In genomic region chr18:74480149-74480651, GRCh38 we compare ENCODE assay signal across 24 cellular contexts. TPM values are rescaled to one million over a fixed set of nuclear protein-coding genes. Genes with fewer than 3 reads are reported as not detected.
"Had no signal": no experiment of that assay in that cellular context is flagged by ENCODE, and none has a peak within 500 bp of the region (broad histone marks: within the 10 kb centered on the region; RNA-seq: fewer than 3 reads in every experiment).

No MANE protein-coding gene starts in this region.

- FAIRE-seq: islet of Langerhans had no signal

- H3K4me3 Mint-ChIP-seq: activated naive CD8-positive, alpha-beta T cell treated with anti-CD3 and anti-CD28 coated beads, Interleukin-2, amount 10 ng/mL, durations not matched to agents 7 days and 5 days; activated T-helper 1 cell treated with anti-CD3 and anti-CD28 coated beads, Interleukin-12 subunit alpha, Interleukin-12 subunit beta, Interleukin-2, Interleukin-4 antibody, amounts not matched to agents 30 ng/mL and 10 ng/mL and 1 ng/mL, durations not matched to agents 14 hours and 24 hours and 36 hours; dendritic cell treated with granulocyte-macrophage colony-stimulating factor and Interleukin-4, amounts not matched to agents 40 ng/mL and 50 ng/mL, for 4 days; effector memory CD8-positive, alpha-beta T cell; nephron progenitor cell; stimulated activated effector memory CD8-positive, alpha-beta T cell treated with anti-CD3 and anti-CD28 coated beads, Interleukin-12 subunit alpha, Interleukin-12 subunit beta, amount 100 ng/mL, for 72 hours; T-cell had no signal

- H3K36me3 Mint-ChIP-seq: activated naive CD8-positive, alpha-beta T cell treated with anti-CD3 and anti-CD28 coated beads, Interleukin-2, amount 10 ng/mL, durations not matched to agents 7 days and 5 days; stimulated activated effector memory CD8-positive, alpha-beta T cell treated with anti-CD3 and anti-CD28 coated beads, Interleukin-12 subunit alpha, Interleukin-12 subunit beta, amount 100 ng/mL, for 72 hours; T-cell had no signal

- H3K4me3 ChIP-seq: gastroesophageal sphincter, heart right ventricle, left ventricle myocardium inferior, psoas muscle, sigmoid colon, vagina had no signal

- H3K9me3 Mint-ChIP-seq: activated naive CD8-positive, alpha-beta T cell treated with anti-CD3 and anti-CD28 coated beads, Interleukin-2, amount 10 ng/mL, durations not matched to agents 7 days and 5 days; activated T-helper 1 cell treated with anti-CD3 and anti-CD28 coated beads, Interleukin-12 subunit alpha, Interleukin-12 subunit beta, Interleukin-2, Interleukin-4 antibody, amounts not matched to agents 30 ng/mL and 10 ng/mL and 1 ng/mL, durations not matched to agents 14 hours and 24 hours and 36 hours; dendritic cell treated with granulocyte-macrophage colony-stimulating factor and Interleukin-4, amounts not matched to agents 40 ng/mL and 50 ng/mL, for 4 days; effector memory CD8-positive, alpha-beta T cell; nephron progenitor cell; stimulated activated effector memory CD8-positive, alpha-beta T cell treated with anti-CD3 and anti-CD28 coated beads, Interleukin-12 subunit alpha, Interleukin-12 subunit beta, amount 100 ng/mL, for 72 hours; T-cell had no signal

- H3K27me3 ChIP-seq: brain microvascular endothelial cell, gastroesophageal sphincter, heart right ventricle, sigmoid colon, vagina had no signal

- H3K9me3 ChIP-seq: gastroesophageal sphincter, heart right ventricle, left ventricle myocardium inferior, psoas muscle, sigmoid colon, vagina had no signal

- H3K27ac Mint-ChIP-seq: activated naive CD8-positive, alpha-beta T cell treated with anti-CD3 and anti-CD28 coated beads, Interleukin-2, amount 10 ng/mL, durations not matched to agents 7 days and 5 days; activated T-helper 1 cell treated with anti-CD3 and anti-CD28 coated beads, Interleukin-12 subunit alpha, Interleukin-12 subunit beta, Interleukin-2, Interleukin-4 antibody, amounts not matched to agents 30 ng/mL and 10 ng/mL and 1 ng/mL, durations not matched to agents 14 hours and 24 hours and 36 hours; effector memory CD8-positive, alpha-beta T cell; nephron progenitor cell; stimulated activated effector memory CD8-positive, alpha-beta T cell treated with anti-CD3 and anti-CD28 coated beads, Interleukin-12 subunit alpha, Interleukin-12 subunit beta, amount 100 ng/mL, for 72 hours; T-cell had no signal

- DNase-seq: activated CD4-positive, CD25-positive, alpha-beta regulatory T cell treated with anti-CD3 and anti-CD28 coated beads, Interleukin-2, amount 50 U/mL, for 72 hours; activated naive CD4-positive, alpha-beta T cell; activated naive CD8-positive, alpha-beta T cell treated with anti-CD3 and anti-CD28 coated beads, Interleukin-2, amount 10 ng/mL, durations not matched to agents 7 days and 5 days; brain microvascular endothelial cell; cerebellar nuclear complex; effector memory CD8-positive, alpha-beta T cell; heart right ventricle; left ventricle myocardium inferior; mesenchymal stem cell; nephron progenitor cell; psoas muscle; sigmoid colon; stimulated activated CD4-positive, alpha-beta T cell treated with anti-CD3 and anti-CD28 coated beads, Interleukin-12 subunit alpha, Interleukin-12 subunit beta, amount 100 ng/mL, for 4 hours; stimulated activated CD4-positive, alpha-beta T cell treated with anti-CD3 and anti-CD28 coated beads, Interleukin-2, amount 100 ng/mL, for 24 hours; T-cell; T1000 had no signal

- H3K4me1 ChIP-seq: psoas muscle had no signal

- H3K27me3 Mint-ChIP-seq: dendritic cell treated with granulocyte-macrophage colony-stimulating factor and Interleukin-4, amounts not matched to agents 40 ng/mL and 50 ng/mL, for 4 days had no signal

- H3K27ac ChIP-seq: brain microvascular endothelial cell, gastroesophageal sphincter, left ventricle myocardium inferior, psoas muscle, sigmoid colon had no signal

- ATAC-seq: effector memory CD8-positive, alpha-beta T cell; gastroesophageal sphincter; psoas muscle; stimulated activated effector memory CD8-positive, alpha-beta T cell treated with anti-CD3 and anti-CD28 coated beads, Interleukin-12 subunit alpha, Interleukin-12 subunit beta, amount 100 ng/mL, for 72 hours; T-cell had no signal

- H3K36me3 ChIP-seq: brain microvascular endothelial cell, gastroesophageal sphincter, heart right ventricle, left ventricle myocardium inferior, sigmoid colon, vagina had no signal

RNA-seq across cellular contexts. Expression of gene DIPK1C, which starts 23.1 kb away (rescaled TPM):
- total RNA-seq: activated CD8-positive, alpha-beta memory T cell treated with anti-CD3 and anti-CD28 coated beads for 36 hours; activated naive CD8-positive, alpha-beta T cell treated with anti-CD3 and anti-CD28 coated beads, Interleukin-2, amount 10 ng/mL, durations not matched to agents 7 days and 5 days; activated T-helper 1 cell treated with anti-CD3 and anti-CD28 coated beads, Interleukin-12 subunit alpha, Interleukin-12 subunit beta, Interleukin-2, Interleukin-4 antibody, amounts not matched to agents 30 ng/mL and 10 ng/mL and 1 ng/mL, durations not matched to agents 14 hours and 24 hours and 36 hours; T-cell; vagina had no signal

RNA-seq across cellular contexts. Expression of gene CNDP1, which starts 54.1 kb away (rescaled TPM):
- total RNA-seq: activated CD8-positive, alpha-beta memory T cell treated with anti-CD3 and anti-CD28 coated beads for 36 hours; activated naive CD8-positive, alpha-beta T cell treated with anti-CD3 and anti-CD28 coated beads, Interleukin-2, amount 10 ng/mL, durations not matched to agents 7 days and 5 days; activated T-helper 1 cell treated with anti-CD3 and anti-CD28 coated beads, Interleukin-12 subunit alpha, Interleukin-12 subunit beta, Interleukin-2, Interleukin-4 antibody, amounts not matched to agents 30 ng/mL and 10 ng/mL and 1 ng/mL, durations not matched to agents 14 hours and 24 hours and 36 hours; left ventricle myocardium inferior; omental fat pad; psoas muscle; sigmoid colon had no signal
